ENCODE assay signal across 20 cellular contexts in the genomic region with DNA sequence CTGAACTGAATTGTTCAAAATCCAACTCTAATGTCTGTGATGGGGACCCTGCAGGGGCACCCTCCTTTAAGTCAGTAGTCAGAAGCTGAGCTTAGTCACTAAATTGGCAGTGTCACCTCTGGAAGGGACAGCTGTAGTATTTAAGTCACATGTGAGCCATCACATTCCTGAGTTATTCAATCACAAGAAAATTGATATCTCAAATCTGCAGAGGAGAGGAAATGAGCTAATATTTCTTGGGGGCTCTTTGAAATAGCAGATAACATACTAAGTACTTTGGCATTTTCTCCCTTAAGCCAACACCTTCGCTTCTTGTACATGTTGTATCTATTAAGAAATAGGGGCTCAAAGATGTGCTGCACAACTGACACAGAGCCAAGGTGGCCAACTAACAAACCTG.
DNase-seq lines count a peak whose midpoint lies in the region; ATAC-seq and TF ChIP-seq lines count a peak whose summit lies in the region.
"Had no signal": no experiment of that assay in that cellular context is flagged by ENCODE, and none has a peak within 500 bp of the region (broad histone marks: within the 10 kb centered on the region; RNA-seq: fewer than 3 reads in every experiment).

No MANE protein-coding gene starts in this region.

- H3K4me3 ChIP-seq in BJ (ENCODE audit: low read depth, low read length) (no peak overlapping the region), tibial nerve (no peak overlapping the region)
- H3K4me3 ChIP-seq: cardiac muscle cell, hepatocyte had no signal

- peak overlapping the region; percentile 17 for H3K4me3 Mint-ChIP-seq in chondrocyte (ENCODE audit: unreplicated experiment)
- H3K4me3 Mint-ChIP-seq: natural killer cell, type B pancreatic cell had no signal

- peak overlapping the region; percentile 75 for H3K27ac Mint-ChIP-seq in chondrocyte (ENCODE audit: unreplicated experiment)
- H3K27ac Mint-ChIP-seq: natural killer cell, type B pancreatic cell had no signal

- CTCF ChIA-PET in BJ (lab: Yijun Ruan, JAX): interaction anchor here (0.6 to 2.4 kb wide), 4 partner anchors 10 to 46 kb away, joined by 3 to 7 read pairs (median 4); no protein-coding TSS in a partner anchor

- TF ChIP-seq POLR2A in GM18505 (IDR thresholded peaks at IDR 0.05; ENCODE audit: borderline replicate concordance, extremely low read depth, insufficient read depth, insufficient read length) (no peak), tibial nerve (IDR thresholded peaks at IDR 0.05) (no peak)

- H3K27ac ChIP-seq in tibial nerve: no peak overlapping the region
- H3K27ac ChIP-seq: C4-2B, cardiac muscle cell, hepatocyte had no signal

- ATAC-seq in GM18505 (IDR thresholded peaks at IDR 0.05; ENCODE audit: unreplicated experiment): no peak
- no peak for ATAC-seq in GM18858 (IDR thresholded peaks at IDR 0.05; ENCODE audit: unreplicated experiment)
- ATAC-seq: left lobe of liver, natural killer cell had no signal

- H3K27me3 Mint-ChIP-seq in chondrocyte (ENCODE audit: low read depth): no peaks in the 10 kb centered on the region

- peaks cover 4% of the 10 kb centered on the region for H3K9me3 Mint-ChIP-seq in chondrocyte (ENCODE audit: low read depth)
- H3K9me3 Mint-ChIP-seq: natural killer cell, type B pancreatic cell had no signal

- 83 to 86% methylated on average over 1 of the region's 1 CpG for WGBS in tibial nerve, 2 donors

- H3K4me1 Mint-ChIP-seq in chondrocyte (ENCODE audit: low read depth): peaks cover 21% of the 10 kb centered on the region
- H3K4me1 Mint-ChIP-seq: natural killer cell had no signal

- DNase-seq in BJ (ENCODE audit: low read depth): peak; percentile 40
- DNase-seq in M059J (ENCODE audit: low read depth): peak; percentile 80
- no peak for DNase-seq in chondrocyte (ENCODE audit: low spot score)
- peak; percentile 72 for DNase-seq in myocyte (ENCODE audit: low read depth)
- no peak for DNase-seq in tibial nerve (ENCODE audit: low spot score in 2 of 2)
- no peak for DNase-seq in stimulated activated naive CD4-positive, alpha-beta T cell (lab: John Stamatoyannopoulos, UW)
- DNase-seq: natural killer cell; NCI-H2029; NCI-H774; retina; SHP77 treated with DMSO at 0.1 percent for 48 hours; stimulated activated CD4-positive, alpha-beta T cell treated with anti-CD3 and anti-CD28 coated beads, Interleukin-1b, Interleukin-23, amount 100 ng/mL, for 48 hours; stimulated activated CD8-positive, alpha-beta memory T cell treated with anti-CD3 and anti-CD28 coated beads, Interleukin-4, amount 100 ng/mL, for 48 hours had no signal

- POLR2A ChIA-PET in BJ (lab: Charles Lee): no interaction called here

- H3K9me3 ChIP-seq in tibial nerve: no peaks in the 10 kb centered on the region

- no peaks in the 10 kb centered on the region for H3K36me3 ChIP-seq in BJ (ENCODE audit: control insufficient read depth, insufficient read depth, low read length)
- H3K36me3 ChIP-seq in tibial nerve: no peaks in the 10 kb centered on the region
- H3K36me3 ChIP-seq: cardiac muscle cell had no signal

- peaks cover 0 to 4% (median under 1%) of the 10 kb centered on the region in 4 donors for H3K4me1 ChIP-seq in tibial nerve

- H3K27me3 ChIP-seq in BJ (ENCODE audit: control insufficient read depth, insufficient read depth, low read length) (no peaks in the 10 kb centered on the region), tibial nerve (no peaks in the 10 kb centered on the region)
- H3K27me3 ChIP-seq: cardiac muscle cell, hepatocyte had no signal

- TF ChIP-seq CTCF in BJ (IDR thresholded peaks at IDR 0.05; ENCODE audit: insufficient read depth, low read depth, low read length) (no peak), chondrocyte (IDR thresholded peaks at IDR 0.05) (no peak), tibial nerve (IDR thresholded peaks at IDR 0.05) (no peak)

- no peak for TF ChIP-seq EP300 in tibial nerve (IDR thresholded peaks at IDR 0.05)

- H3K36me3 Mint-ChIP-seq in chondrocyte (ENCODE audit: low read depth): no peaks in the 10 kb centered on the region
- H3K36me3 Mint-ChIP-seq: natural killer cell, type B pancreatic cell had no signal

Comparison
In these comparisons a context has a peak if more than half of its experiments do, and no peak if none do; other contexts are left out.
1. DNase-seq: peak in BJ (single experiment), M059J (single experiment) and myocyte (single experiment); none in chondrocyte (single experiment), tibial nerve (0 of 2) and stimulated activated naive CD4-positive, alpha-beta T cell (0 of 6).